ENCODE assay signal across 1 cellular context in the genomic region with DNA sequence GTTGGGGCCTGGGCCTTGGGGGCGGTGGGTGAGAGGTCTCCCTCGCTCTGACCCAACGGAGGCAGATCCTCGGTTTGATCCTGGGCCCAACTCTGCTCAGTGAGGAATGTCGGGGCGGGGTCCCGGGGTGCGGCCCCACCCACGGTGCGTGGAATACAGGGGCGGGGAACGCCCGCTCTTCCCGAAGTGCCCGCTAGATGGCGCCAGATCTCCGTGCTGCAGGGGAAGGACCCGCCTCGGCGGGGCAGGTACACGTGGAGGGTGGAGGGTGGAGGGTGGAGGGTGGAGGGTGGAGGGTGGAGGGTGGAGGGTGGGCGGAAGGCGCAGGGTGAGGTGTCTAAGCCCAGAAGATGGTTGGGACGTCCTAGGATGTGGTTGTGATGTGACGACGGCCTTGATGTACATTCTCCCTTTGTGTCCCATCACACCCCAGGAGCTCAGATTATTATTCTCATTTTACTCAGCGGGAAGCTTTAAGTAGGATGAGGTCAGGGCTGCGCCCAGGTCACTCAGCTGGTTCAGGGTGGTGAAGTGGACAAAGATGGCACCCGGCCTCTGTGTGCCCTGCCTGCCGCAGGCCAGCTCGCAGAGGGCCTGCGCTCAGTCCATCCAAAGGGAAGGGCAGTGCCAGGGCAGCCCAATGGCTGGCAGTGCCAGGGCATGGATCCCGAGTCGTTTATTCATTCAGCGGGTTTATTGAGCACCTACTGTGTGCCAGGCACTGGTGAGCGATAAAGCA.
A peak's percentile ranks its signal among the peaks of the same experiment; 100 is the strongest.
TF ChIP-seq lines count a peak whose summit lies in the region.

No MANE protein-coding gene starts in this region.

TF ChIP-seq in HEK293, 187 proteins besides CTCF, POLR2A, EP300 and RAD21 (continued from another document):
- TF ChIP-seq, protein P1, sequence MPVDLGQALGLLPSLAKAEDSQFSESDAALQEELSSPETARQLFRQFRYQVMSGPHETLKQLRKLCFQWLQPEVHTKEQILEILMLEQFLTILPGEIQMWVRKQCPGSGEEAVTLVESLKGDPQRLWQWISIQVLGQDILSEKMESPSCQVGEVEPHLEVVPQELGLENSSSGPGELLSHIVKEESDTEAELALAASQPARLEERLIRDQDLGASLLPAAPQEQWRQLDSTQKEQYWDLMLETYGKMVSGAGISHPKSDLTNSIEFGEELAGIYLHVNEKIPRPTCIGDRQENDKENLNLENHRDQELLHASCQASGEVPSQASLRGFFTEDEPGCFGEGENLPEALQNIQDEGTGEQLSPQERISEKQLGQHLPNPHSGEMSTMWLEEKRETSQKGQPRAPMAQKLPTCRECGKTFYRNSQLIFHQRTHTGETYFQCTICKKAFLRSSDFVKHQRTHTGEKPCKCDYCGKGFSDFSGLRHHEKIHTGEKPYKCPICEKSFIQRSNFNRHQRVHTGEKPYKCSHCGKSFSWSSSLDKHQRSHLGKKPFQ (tag by site-specific recombination; IDR thresholded peaks at IDR 0.05): no peak
- TF ChIP-seq TCF7L2 (IDR thresholded peaks at IDR 0.05; ENCODE audit: borderline replicate concordance, low read depth, low read length): peak; percentile 25; the same call in 1 of the 2 replicates
- no peak; the same call in 1 of the 2 replicates for TF ChIP-seq GLIS2 (tag by site-specific recombination; IDR thresholded peaks at IDR 0.05)
- TF ChIP-seq, protein P2, sequence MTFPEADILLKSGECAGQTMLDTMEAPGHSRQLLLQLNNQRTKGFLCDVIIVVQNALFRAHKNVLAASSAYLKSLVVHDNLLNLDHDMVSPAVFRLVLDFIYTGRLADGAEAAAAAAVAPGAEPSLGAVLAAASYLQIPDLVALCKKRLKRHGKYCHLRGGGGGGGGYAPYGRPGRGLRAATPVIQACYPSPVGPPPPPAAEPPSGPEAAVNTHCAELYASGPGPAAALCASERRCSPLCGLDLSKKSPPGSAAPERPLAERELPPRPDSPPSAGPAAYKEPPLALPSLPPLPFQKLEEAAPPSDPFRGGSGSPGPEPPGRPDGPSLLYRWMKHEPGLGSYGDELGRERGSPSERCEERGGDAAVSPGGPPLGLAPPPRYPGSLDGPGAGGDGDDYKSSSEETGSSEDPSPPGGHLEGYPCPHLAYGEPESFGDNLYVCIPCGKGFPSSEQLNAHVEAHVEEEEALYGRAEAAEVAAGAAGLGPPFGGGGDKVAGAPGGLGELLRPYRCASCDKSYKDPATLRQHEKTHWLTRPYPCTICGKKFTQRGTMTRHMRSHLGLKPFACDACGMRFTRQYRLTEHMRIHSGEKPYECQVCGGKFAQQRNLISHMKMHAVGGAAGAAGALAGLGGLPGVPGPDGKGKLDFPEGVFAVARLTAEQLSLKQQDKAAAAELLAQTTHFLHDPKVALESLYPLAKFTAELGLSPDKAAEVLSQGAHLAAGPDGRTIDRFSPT (tag by site-specific recombination; IDR thresholded peaks at IDR 0.05): peak; percentile 99
- TF ChIP-seq ZIC2 (tag by site-specific recombination; IDR thresholded peaks at IDR 0.05): peak; percentile 24; the same call in 1 of the 2 replicates
- 0 out of 2 replicates have a peak, but pooled peaks have one; percentile 8 for TF ChIP-seq ZNF76 (tag by site-specific recombination; IDR thresholded peaks at IDR 0.05; ENCODE audit: borderline replicate concordance, low read depth)
- peak; percentile 89 for TF ChIP-seq KLF1 (tag by site-specific recombination; IDR thresholded peaks at IDR 0.05)
- TF ChIP-seq ZBTB1 (tag by site-specific recombination; IDR thresholded peaks at IDR 0.05): no peak
- TF ChIP-seq BCL6B (tag by site-specific recombination; IDR thresholded peaks at IDR 0.05): no peak
- peak; percentile 89 for TF ChIP-seq KLF8 (tag by site-specific recombination; IDR thresholded peaks at IDR 0.05)
- no peak for TF ChIP-seq ZNF23 (tag by site-specific recombination; IDR thresholded peaks at IDR 0.05; ENCODE audit: borderline replicate concordance)
- TF ChIP-seq ZNF529 (tag by site-specific recombination; IDR thresholded peaks at IDR 0.05; ENCODE audit: insufficient replicate concordance): no peak
- TF ChIP-seq, protein P3, sequence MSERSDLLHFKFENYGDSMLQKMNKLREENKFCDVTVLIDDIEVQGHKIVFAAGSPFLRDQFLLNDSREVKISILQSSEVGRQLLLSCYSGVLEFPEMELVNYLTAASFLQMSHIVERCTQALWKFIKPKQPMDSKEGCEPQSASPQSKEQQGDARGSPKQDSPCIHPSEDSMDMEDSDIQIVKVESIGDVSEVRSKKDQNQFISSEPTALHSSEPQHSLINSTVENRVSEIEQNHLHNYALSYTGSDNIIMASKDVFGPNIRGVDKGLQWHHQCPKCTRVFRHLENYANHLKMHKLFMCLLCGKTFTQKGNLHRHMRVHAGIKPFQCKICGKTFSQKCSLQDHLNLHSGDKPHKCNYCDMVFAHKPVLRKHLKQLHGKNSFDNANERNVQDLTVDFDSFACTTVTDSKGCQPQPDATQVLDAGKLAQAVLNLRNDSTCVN (tag by site-specific recombination; optimal IDR thresholded peaks at IDR 0.05): peak; percentile 8
- TF ChIP-seq ZNF223 (tag by site-specific recombination; IDR thresholded peaks at IDR 0.05): no peak
- no peak; the same call in none of the 2 replicates for TF ChIP-seq ZNF335 (tag by site-specific recombination; conservative IDR thresholded peaks at IDR 0.05)
- TF ChIP-seq ZNF211 (tag by site-specific recombination; IDR thresholded peaks at IDR 0.05; ENCODE audit: low read depth): no peak
- TF ChIP-seq, protein P4, sequence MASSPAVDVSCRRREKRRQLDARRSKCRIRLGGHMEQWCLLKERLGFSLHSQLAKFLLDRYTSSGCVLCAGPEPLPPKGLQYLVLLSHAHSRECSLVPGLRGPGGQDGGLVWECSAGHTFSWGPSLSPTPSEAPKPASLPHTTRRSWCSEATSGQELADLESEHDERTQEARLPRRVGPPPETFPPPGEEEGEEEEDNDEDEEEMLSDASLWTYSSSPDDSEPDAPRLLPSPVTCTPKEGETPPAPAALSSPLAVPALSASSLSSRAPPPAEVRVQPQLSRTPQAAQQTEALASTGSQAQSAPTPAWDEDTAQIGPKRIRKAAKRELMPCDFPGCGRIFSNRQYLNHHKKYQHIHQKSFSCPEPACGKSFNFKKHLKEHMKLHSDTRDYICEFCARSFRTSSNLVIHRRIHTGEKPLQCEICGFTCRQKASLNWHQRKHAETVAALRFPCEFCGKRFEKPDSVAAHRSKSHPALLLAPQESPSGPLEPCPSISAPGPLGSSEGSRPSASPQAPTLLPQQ (tag by site-specific recombination; IDR thresholded peaks at IDR 0.05): 0 out of 2 replicates have a peak, but pooled peaks have one; percentile 31
- no peak for TF ChIP-seq ZNF416 (tag by site-specific recombination; IDR thresholded peaks at IDR 0.05)
- peak; percentile 19; the same call in 1 of the 2 replicates for TF ChIP-seq SP2 (tag by site-specific recombination; IDR thresholded peaks at IDR 0.05)
- peak; percentile 63; the same call in 1 of the 2 replicates for TF ChIP-seq ZBTB10 (tag by site-specific recombination; IDR thresholded peaks at IDR 0.05)
- TF ChIP-seq, protein P5, sequence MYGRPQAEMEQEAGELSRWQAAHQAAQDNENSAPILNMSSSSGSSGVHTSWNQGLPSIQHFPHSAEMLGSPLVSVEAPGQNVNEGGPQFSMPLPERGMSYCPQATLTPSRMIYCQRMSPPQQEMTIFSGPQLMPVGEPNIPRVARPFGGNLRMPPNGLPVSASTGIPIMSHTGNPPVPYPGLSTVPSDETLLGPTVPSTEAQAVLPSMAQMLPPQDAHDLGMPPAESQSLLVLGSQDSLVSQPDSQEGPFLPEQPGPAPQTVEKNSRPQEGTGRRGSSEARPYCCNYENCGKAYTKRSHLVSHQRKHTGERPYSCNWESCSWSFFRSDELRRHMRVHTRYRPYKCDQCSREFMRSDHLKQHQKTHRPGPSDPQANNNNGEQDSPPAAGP (tag by site-specific recombination; IDR thresholded peaks at IDR 0.05): peak; percentile 19; the same call in 1 of the 2 replicates
- peak; percentile 59 for TF ChIP-seq ZNF654 (tag by site-specific recombination; IDR thresholded peaks at IDR 0.05; ENCODE audit: low read depth)
- 0 out of 2 replicates have a peak, but pooled peaks have one; percentile 21 for TF ChIP-seq ZXDB (tag by site-specific recombination; IDR thresholded peaks at IDR 0.05)
- no peak for TF ChIP-seq ZNF366 (tag by site-specific recombination; conservative IDR thresholded peaks at IDR 0.05)
- TF ChIP-seq ZNF639 (tag by site-specific recombination; IDR thresholded peaks at IDR 0.05): no peak
- no peak for TF ChIP-seq GFI1B (tag by site-specific recombination; IDR thresholded peaks at IDR 0.05)
TF ChIP-seq in HEK293: peak in this region for 23.
